4 cellular contexts compared by ENCODE assay signal in the genomic region with DNA sequence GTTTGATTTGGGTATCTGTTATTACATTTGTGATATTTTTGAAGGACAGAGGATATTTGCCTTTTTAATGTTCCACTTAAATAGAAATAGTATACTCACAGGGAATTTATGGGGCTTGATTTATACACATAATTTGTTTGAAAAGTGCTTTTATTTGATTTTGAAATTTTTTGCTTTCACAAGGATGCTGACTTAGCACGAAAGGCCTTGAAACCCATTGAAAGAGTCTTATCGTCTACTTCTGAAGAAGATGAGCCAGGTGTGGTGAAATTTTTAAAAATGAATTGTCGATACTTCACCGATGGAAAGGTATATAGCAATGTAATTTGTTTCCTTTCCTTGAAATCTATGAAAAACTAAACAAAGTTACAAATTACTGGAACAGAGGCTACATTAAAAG.
TF ChIP-seq lines count a peak whose summit lies in the region.

No MANE protein-coding gene starts in this region.

TF ChIP-seq in HepG2, 621 proteins besides CTCF, POLR2A, EP300 and RAD21:
- TF ChIP-seq MAFF (IDR thresholded peaks at IDR 0.05; ENCODE audit: low read depth, low read length): peak; percentile 65
- TF ChIP-seq ZNF496 (CRISPR knock-in tag; IDR thresholded peaks at IDR 0.05; ENCODE audit: insufficient replicate concordance): no peak
- TF ChIP-seq ZNF260 (CRISPR knock-in tag; IDR thresholded peaks at IDR 0.05; ENCODE audit: borderline replicate concordance, low read depth): no peak
- no peak for TF ChIP-seq ZNF556 (CRISPR knock-in tag; IDR thresholded peaks at IDR 0.05; ENCODE audit: borderline replicate concordance)
- TF ChIP-seq KDM6A (CRISPR knock-in tag; IDR thresholded peaks at IDR 0.05; ENCODE audit: low read depth): no peak
- no peak for TF ChIP-seq ZNF44 (CRISPR knock-in tag; IDR thresholded peaks at IDR 0.05)
- TF ChIP-seq MAFK (conservative IDR thresholded peaks at IDR 0.05 in 1 of 2, IDR thresholded peaks at IDR 0.05 in 1 of 2; ENCODE audit: low read length in 2 of 2): peak; percentile 42 to 80; a peak in 3 of 4 replicates
- TF ChIP-seq, protein P1, sequence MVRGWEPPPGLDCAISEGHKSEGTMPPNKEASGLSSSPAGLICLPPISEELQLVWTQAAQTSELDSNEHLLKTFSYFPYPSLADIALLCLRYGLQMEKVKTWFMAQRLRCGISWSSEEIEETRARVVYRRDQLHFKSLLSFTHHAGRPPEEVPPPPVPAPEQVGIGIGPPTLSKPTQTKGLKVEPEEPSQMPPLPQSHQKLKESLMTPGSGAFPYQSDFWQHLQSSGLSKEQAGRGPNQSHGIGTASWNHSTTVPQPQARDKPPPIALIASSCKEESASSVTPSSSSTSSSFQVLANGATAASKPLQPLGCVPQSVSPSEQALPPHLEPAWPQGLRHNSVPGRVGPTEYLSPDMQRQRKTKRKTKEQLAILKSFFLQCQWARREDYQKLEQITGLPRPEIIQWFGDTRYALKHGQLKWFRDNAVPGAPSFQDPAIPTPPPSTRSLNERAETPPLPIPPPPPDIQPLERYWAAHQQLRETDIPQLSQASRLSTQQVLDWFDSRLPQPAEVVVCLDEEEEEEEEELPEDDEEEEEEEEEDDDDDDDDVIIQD (CRISPR knock-in tag; IDR thresholded peaks at IDR 0.05; ENCODE audit: low read depth): no peak
- no peak for TF ChIP-seq TCF7 (IDR thresholded peaks at IDR 0.05; ENCODE audit: low read depth)

TF ChIP-seq in A549, 52 proteins besides CTCF, POLR2A, EP300 and RAD21:
- TF ChIP-seq MAFK (IDR thresholded peaks at IDR 0.05; ENCODE audit: partially characterized antibody): peak; percentile 12
- TF ChIP-seq, protein P2, sequence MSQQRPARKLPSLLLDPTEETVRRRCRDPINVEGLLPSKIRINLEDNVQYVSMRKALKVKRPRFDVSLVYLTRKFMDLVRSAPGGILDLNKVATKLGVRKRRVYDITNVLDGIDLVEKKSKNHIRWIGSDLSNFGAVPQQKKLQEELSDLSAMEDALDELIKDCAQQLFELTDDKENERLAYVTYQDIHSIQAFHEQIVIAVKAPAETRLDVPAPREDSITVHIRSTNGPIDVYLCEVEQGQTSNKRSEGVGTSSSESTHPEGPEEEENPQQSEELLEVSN (IDR thresholded peaks at IDR 0.05; ENCODE audit: borderline replicate concordance, low read depth): no peak

TF ChIP-seq in GM23338, 12 proteins besides CTCF, POLR2A, EP300 and RAD21:
- TF ChIP-seq JUNB (IDR thresholded peaks at IDR 0.05; ENCODE audit: unreplicated experiment): no peak

TF ChIP-seq in K562, 482 proteins besides CTCF, POLR2A, EP300 and RAD21:
- TF ChIP-seq C11orf30 (IDR thresholded peaks at IDR 0.05; ENCODE audit: low read depth) (peak; percentile 28; the same call in 1 of the 2 replicates), SRSF1 (IDR thresholded peaks at IDR 0.05; ENCODE audit: low read depth, low read length) (no peak), ZNF316 (IDR thresholded peaks at IDR 0.05) (peak; percentile 51), SPI1 (IDR thresholded peaks at IDR 0.05; ENCODE audit: borderline replicate concordance, low read depth, low read length) (no peak), ZNF311 (CRISPR knock-in tag; IDR thresholded peaks at IDR 0.05) (no peak)
TF ChIP-seq in K562: peak in this region for 2.
